1 cellular context compared by ENCODE assay signal in genomic region chrX:28625223-28625622, GRCh38.
A peak's percentile ranks its signal among the peaks of the same experiment; 100 is the strongest.
TF ChIP-seq lines count a peak whose summit lies in the region.

No MANE protein-coding gene starts in this region.

TF ChIP-seq in H1, 55 proteins besides CTCF, POLR2A, EP300 and RAD21 (continued from another document):
- peak; percentile 84 for TF ChIP-seq CHD7 (IDR thresholded peaks at IDR 0.05; ENCODE audit: insufficient replicate concordance, low read length)
- TF ChIP-seq CHD2 (IDR thresholded peaks at IDR 0.05; ENCODE audit: low read length) = no peak
- TF ChIP-seq BACH1 (IDR thresholded peaks at IDR 0.05; ENCODE audit: low read length) = no peak
- peak; percentile 97 for TF ChIP-seq NANOG (IDR thresholded peaks at IDR 0.05; ENCODE audit: insufficient read depth, low read depth, low read length, poor library complexity, severe bottlenecking)
- TF ChIP-seq BCL11A (IDR thresholded peaks at IDR 0.05; ENCODE audit: low read depth in 2 of 2, low read length in 2 of 2) = peak; percentile 6 to 38
